In genomic region chr1:163060343-163061007, GRCh38 we compare ENCODE assay signal across 29 cellular contexts. TPM values are rescaled to one million over a fixed set of nuclear protein-coding genes. Genes with fewer than 3 reads are reported as not detected.
"Had no signal": no experiment of that assay in that cellular context is flagged by ENCODE, and none has a peak within 500 bp of the region (broad histone marks: within the 10 kb centered on the region; RNA-seq: fewer than 3 reads in every experiment).

No MANE protein-coding gene starts in this region.

- H3K9me3 Mint-ChIP-seq: natural killer cell treated with Interleukin-12 subunit alpha and Interleukin-12 subunit beta and Interleukin-15 and Interleukin-18, amount 100 ng/mL, for 72 hours; nephron progenitor cell; neural crest cell; stimulated activated memory B cell treated with anti-CD40 and anti-IgM and Interleukin-4, amounts not matched to agents 10 μg/mL and 1 μg/mL and 100 μg/mL, for 72 hours; stimulated activated naive CD8-positive, alpha-beta T cell treated with anti-CD3 and anti-CD28 coated beads, Interleukin-15, Interleukin-2, amounts not matched to agents 100 ng/mL and 50 ng/mL, for 24 hours had no signal

- H3K4me1 Mint-ChIP-seq: naive thymus-derived CD8-positive, alpha-beta T cell; stimulated activated memory B cell treated with anti-CD40 and anti-IgM and Interleukin-4, amounts not matched to agents 10 μg/mL and 1 μg/mL and 100 μg/mL, for 72 hours had no signal

- H3K27me3 ChIP-seq: neutrophil, pancreas, spleen, stomach, thyroid gland, tibial nerve, upper lobe of left lung, vagina had no signal

- H3K4me2 ChIP-seq: smooth muscle cell had no signal

- H3K4me3 ChIP-seq: pancreas, prostate gland, skin epidermis, smooth muscle cell, spleen, stomach, thoracic aorta, thyroid gland, tibial nerve, upper lobe of left lung, vagina had no signal

- H3K4me3 Mint-ChIP-seq: naive thymus-derived CD8-positive, alpha-beta T cell; natural killer cell treated with Interleukin-12 subunit alpha and Interleukin-12 subunit beta and Interleukin-15 and Interleukin-18, amount 100 ng/mL, for 72 hours; nephron progenitor cell; neural crest cell; stimulated activated memory B cell treated with anti-CD40 and anti-IgM and Interleukin-4, amounts not matched to agents 10 μg/mL and 1 μg/mL and 100 μg/mL, for 72 hours; stimulated activated naive CD8-positive, alpha-beta T cell treated with anti-CD3 and anti-CD28 coated beads, Interleukin-15, Interleukin-2, amounts not matched to agents 100 ng/mL and 50 ng/mL, for 24 hours had no signal

- FAIRE-seq: pancreas, urothelium cell line had no signal

- DNase-seq: naive thymus-derived CD8-positive, alpha-beta T cell; nephron progenitor cell; nucleus accumbens; pancreas; right cardiac atrium; spleen; stimulated activated CD4-positive, alpha-beta T cell treated with anti-CD3 and anti-CD28 coated beads, Interleukin-12 subunit alpha, Interleukin-12 subunit beta, amount 100 ng/mL, for 4 hours; stimulated activated CD4-positive, alpha-beta T cell treated with anti-CD3 and anti-CD28 coated beads, Interleukin-1b, Interleukin-23, amount 100 ng/mL, for 48 hours; stimulated activated CD4-positive, alpha-beta T cell treated with anti-CD3 and anti-CD28 coated beads, Interleukin-4, amount 100 ng/mL, for 1 hour; stimulated activated CD4-positive, alpha-beta T cell treated with anti-CD3 and anti-CD28 coated beads, Interleukin-4, amount 100 ng/mL, for 4 hours; stimulated activated CD8-positive, alpha-beta memory T cell treated with anti-CD3 and anti-CD28 coated beads, Interleukin-4, amount 100 ng/mL, for 48 hours; stimulated activated naive CD4-positive, alpha-beta T cell treated with Interleukin-2 at 50 U/mL for 16 hours; stomach; thyroid gland; trophoblast cell; upper lobe of left lung had no signal

- H3K9me3 ChIP-seq: neutrophil, pancreas, prostate gland, spleen, stomach, thoracic aorta, thyroid gland, tibial nerve, upper lobe of left lung, vagina had no signal

- H3K27ac ChIP-seq: neutrophil, pancreas, prostate gland, skin epidermis, spleen, stomach, thoracic aorta, thyroid gland, tibial nerve, upper lobe of left lung, vagina had no signal

- ATAC-seq: naive thymus-derived CD8-positive, alpha-beta T cell; natural killer cell treated with Interleukin-12 subunit alpha and Interleukin-12 subunit beta and Interleukin-15 and Interleukin-18, amount 100 ng/mL, for 72 hours; pancreas; right cardiac atrium; sciatic nerve; stimulated activated memory B cell treated with anti-CD40 and anti-IgM and Interleukin-4, amounts not matched to agents 10 μg/mL and 1 μg/mL and 100 μg/mL, for 72 hours had no signal

- H3K36me3 Mint-ChIP-seq: naive thymus-derived CD8-positive, alpha-beta T cell; natural killer cell treated with Interleukin-12 subunit alpha and Interleukin-12 subunit beta and Interleukin-15 and Interleukin-18, amount 100 ng/mL, for 72 hours; stimulated activated memory B cell treated with anti-CD40 and anti-IgM and Interleukin-4, amounts not matched to agents 10 μg/mL and 1 μg/mL and 100 μg/mL, for 72 hours had no signal

- H3K4me1 ChIP-seq: pancreas, prostate gland, spleen, thyroid gland, tibial nerve, vagina had no signal

- H3K36me3 ChIP-seq: neutrophil, pancreas, prostate gland, spleen, stomach, thoracic aorta, thyroid gland, tibial nerve, upper lobe of left lung, vagina had no signal

- H3K27ac Mint-ChIP-seq: naive thymus-derived CD8-positive, alpha-beta T cell; natural killer cell treated with Interleukin-12 subunit alpha and Interleukin-12 subunit beta and Interleukin-15 and Interleukin-18, amount 100 ng/mL, for 72 hours; nephron progenitor cell; stimulated activated memory B cell treated with anti-CD40 and anti-IgM and Interleukin-4, amounts not matched to agents 10 μg/mL and 1 μg/mL and 100 μg/mL, for 72 hours; stimulated activated naive CD8-positive, alpha-beta T cell treated with anti-CD3 and anti-CD28 coated beads, Interleukin-15, Interleukin-2, amounts not matched to agents 100 ng/mL and 50 ng/mL, for 24 hours had no signal

RNA-seq across cellular contexts. Expression of gene RGS4, which starts 8.7 kb away (rescaled TPM):
- total RNA-seq: naive thymus-derived CD8-positive, alpha-beta T cell; natural killer cell treated with Interleukin-12 subunit alpha and Interleukin-12 subunit beta and Interleukin-15 and Interleukin-18, amount 100 ng/mL, for 72 hours had no signal
- polyA plus RNA-seq: naive thymus-derived CD8-positive, alpha-beta T cell had no signal
